In genomic region chr4:51958199-51958968, GRCh38 we compare ENCODE assay signal across 19 cellular contexts.
DNase-seq lines count a peak whose midpoint lies in the region; ATAC-seq and TF ChIP-seq lines count a peak whose summit lies in the region.
"Had no signal": no experiment of that assay in that cellular context is flagged by ENCODE, and none has a peak within 500 bp of the region (broad histone marks: within the 10 kb centered on the region; RNA-seq: fewer than 3 reads in every experiment).

No MANE protein-coding gene starts in this region.

- no peak overlapping the region for H3K27ac Mint-ChIP-seq in activated CD4-positive, alpha-beta memory T cell treated with anti-CD3 and anti-CD28 coated beads for 36 hours
- H3K27ac Mint-ChIP-seq: CD4-positive, alpha-beta T cell; H9; IgD-negative memory B cell had no signal

- H3K4me1 Mint-ChIP-seq in activated CD4-positive, alpha-beta memory T cell treated with anti-CD3 and anti-CD28 coated beads for 36 hours (ENCODE audit: low read depth): no peaks in the 10 kb centered on the region
- H3K4me1 Mint-ChIP-seq: IgD-negative memory B cell had no signal

- no peak overlapping the region for H3K4me3 ChIP-seq in WERI-Rb-1 (ENCODE audit: low read depth, low read length)
- no peak overlapping the region for H3K4me3 ChIP-seq in retinal pigment epithelial cell (ENCODE audit: low read length)
- H3K4me3 ChIP-seq: A549 had no signal

- H3K27me3 Mint-ChIP-seq in activated CD4-positive, alpha-beta memory T cell treated with anti-CD3 and anti-CD28 coated beads for 36 hours: peaks cover 2% of the 10 kb centered on the region
- H3K27me3 Mint-ChIP-seq: CD4-positive, alpha-beta T cell; IgD-negative memory B cell had no signal

- DNase-seq in D341Med (ENCODE audit: low spot score) (peak; percentile 45), WERI-Rb-1 (peak; percentile 22), left lobe of liver (ENCODE audit: low spot score) (no peak), retinal pigment epithelial cell (ENCODE audit: low read depth) (peak; percentile 29)
- DNase-seq in activated CD4-positive, alpha-beta memory T cell treated with anti-CD3 and anti-CD28 coated beads for 36 hours: no peak
- DNase-seq: AML-193; Caco-2; CD4-positive, alpha-beta T cell; DMS153; DMS79 treated with DMSO at 0.1 percent for 48 hours; GF-D8; H9 had no signal

- H3K36me3 ChIP-seq in WERI-Rb-1: no peaks in the 10 kb centered on the region

- H3K9me3 Mint-ChIP-seq in activated CD4-positive, alpha-beta memory T cell treated with anti-CD3 and anti-CD28 coated beads for 36 hours: peaks cover 8% of the 10 kb centered on the region
- H3K9me3 Mint-ChIP-seq: CD4-positive, alpha-beta T cell had no signal

- peaks cover 42% of the 10 kb centered on the region for H3K27me3 ChIP-seq in WERI-Rb-1 (ENCODE audit: insufficient read depth, low read depth, severe bottlenecking)

- peaks cover 2% of the 10 kb centered on the region for H3K9me3 ChIP-seq in WERI-Rb-1 (ENCODE audit: severe bottlenecking)
- H3K9me3 ChIP-seq: A549, Caco-2 had no signal

- TF ChIP-seq CTCF in WERI-Rb-1 (IDR thresholded peaks at IDR 0.05; ENCODE audit: low read depth, low read length): no peak
- no peak for TF ChIP-seq CTCF in retinal pigment epithelial cell (conservative IDR thresholded peaks at IDR 0.05; ENCODE audit: low read depth, low read length)

- intact Hi-C loops in activated CD4-positive, alpha-beta memory T cell treated with anti-CD3 and anti-CD28 coated beads for 36 hours (cut with micrococcal nuclease): no loop called here

- no peak overlapping the region for H3K27ac ChIP-seq in WERI-Rb-1
- H3K27ac ChIP-seq: 22Rv1, A549, C4-2B had no signal

- no peak overlapping the region for H3K4me3 Mint-ChIP-seq in activated CD4-positive, alpha-beta memory T cell treated with anti-CD3 and anti-CD28 coated beads for 36 hours
- H3K4me3 Mint-ChIP-seq: CD4-positive, alpha-beta T cell; H9 had no signal

- H3K36me3 Mint-ChIP-seq in activated CD4-positive, alpha-beta memory T cell treated with anti-CD3 and anti-CD28 coated beads for 36 hours: no peaks in the 10 kb centered on the region

- POLR2A ChIA-PET in activated CD4-positive, alpha-beta memory T cell treated with anti-CD3 and anti-CD28 coated beads for 36 hours (lab: Charles Lee): no interaction called here

- CTCF ChIA-PET in activated CD4-positive, alpha-beta memory T cell treated with anti-CD3 and anti-CD28 coated beads for 36 hours (lab: Charles Lee): interaction anchor here (0.8 kb wide), 1 partner anchor 122 kb away, joined by 3 read pairs; no protein-coding TSS in a partner anchor

- ATAC-seq in left lobe of liver: peak; percentile 19
- no peak for ATAC-seq in HG02852 (IDR thresholded peaks at IDR 0.05; ENCODE audit: unreplicated experiment)
- ATAC-seq in GM21526 (IDR thresholded peaks at IDR 0.05; ENCODE audit: low FRiP score, unreplicated experiment): no peak
- ATAC-seq: A549, HepG2 had no signal

Comparison
In these comparisons a context has a peak if more than half of its experiments do, and no peak if none do; other contexts are left out.
1. DNase-seq: peak in D341Med (single experiment), WERI-Rb-1 (single experiment) and retinal pigment epithelial cell (single experiment); none in left lobe of liver (single experiment) and activated CD4-positive, alpha-beta memory T cell treated with anti-CD3 and anti-CD28 coated beads for 36 hours (single experiment).